In the genomic region with DNA sequence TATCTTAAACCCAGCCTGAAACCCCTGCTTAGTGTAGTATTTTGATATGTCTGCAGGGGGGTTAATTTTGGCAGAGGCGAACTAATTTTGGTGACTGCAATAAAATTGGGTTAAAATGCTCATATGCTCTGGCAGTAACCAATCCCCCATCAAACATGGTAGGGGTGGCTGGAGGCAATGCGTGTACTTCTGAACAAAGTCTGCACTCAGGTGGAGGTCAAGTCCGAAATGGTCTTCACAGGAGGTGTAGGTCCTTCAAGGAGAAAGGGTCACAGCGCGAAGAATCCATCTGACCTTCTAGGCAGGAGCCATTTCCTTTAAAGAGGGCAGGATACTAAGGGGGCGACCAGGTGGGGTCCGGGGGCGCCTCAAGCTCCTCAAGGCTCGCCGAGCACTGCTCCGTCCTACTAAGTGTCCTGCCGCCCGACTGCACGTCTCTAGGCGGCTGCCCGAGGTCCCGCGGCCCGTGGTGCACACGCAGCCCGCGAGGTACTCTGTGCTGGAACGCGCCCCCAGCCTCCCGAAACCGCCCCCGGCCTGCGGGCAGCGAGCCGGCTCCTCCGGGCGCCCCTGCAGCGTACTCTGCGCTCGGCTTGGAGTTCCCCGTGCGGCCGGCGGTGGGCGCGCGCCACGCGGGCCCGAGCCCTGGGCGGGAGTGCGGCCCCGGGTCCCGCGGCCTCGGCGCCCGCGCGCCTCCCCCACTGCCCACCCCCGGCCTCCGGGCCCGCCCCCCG, we compare ENCODE assay signal across 8 cellular contexts. TPM values are rescaled to one million over a fixed set of nuclear protein-coding genes. Genes with fewer than 3 reads are reported as not detected.
DNase-seq lines count a peak whose midpoint lies in the region; ATAC-seq and FAIRE-seq lines count a peak whose summit lies in the region.

No MANE protein-coding gene starts in this region.

- ATAC-seq in activated T-cell treated with anti-CD3 and anti-CD28 coated beads, Interleukin-2, amount 50 U/mL, for 72 hours (replicated peaks in 1 of 2): peak; percentile 68 to 71
- ATAC-seq in Right ventricle myocardium superior (ENCODE audit: poor library complexity): peak; percentile 69

- FAIRE-seq in RCC 7860 (lab: Jason Lieb, UNC): no peak

- intact Hi-C loops in Right ventricle myocardium superior (cut with DNase I) (loop anchor here (5.0 kb wide), 3 partner anchors 160 to 410 kb away; no protein-coding TSS in a partner anchor), posterior vena cava (cut with DNase I) (loop anchor here (2.0 to 10.0 kb wide), 6 partner anchors 155 to 510 kb away; a partner anchor contains a TSS)

- peaks cover 38% of the 10 kb centered on the region for H3K4me1 Mint-ChIP-seq in activated T-cell treated with anti-CD3 and anti-CD28 coated beads, Interleukin-2, amount 50 U/mL, for 72 hours (ENCODE audit: low read depth)

- H3K27ac Mint-ChIP-seq in activated T-cell treated with anti-CD3 and anti-CD28 coated beads, Interleukin-2, amount 50 U/mL, for 72 hours: no peak overlapping the region

- no peaks in the 10 kb centered on the region for H3K9me3 Mint-ChIP-seq in activated T-cell treated with anti-CD3 and anti-CD28 coated beads, Interleukin-2, amount 50 U/mL, for 72 hours

- DNase-seq in SIG-M5 treated with dmso at 0.1 percent for 504 hours (lab: John Stamatoyannopoulos, UW; ENCODE audit: unreplicated experiment) (peak; percentile 6), SIG-M5 (lab: John Stamatoyannopoulos, UW) (no peak), NCI-H2227 (lab: John Stamatoyannopoulos, UW; ENCODE audit: unreplicated experiment) (peak; percentile 71), Right ventricle myocardium superior (peak; percentile 69), posterior vena cava (ENCODE audit: low spot score) (peak; percentile 88), T1000 (lab: John Stamatoyannopoulos, UW) (no peak), RCC 7860 (ENCODE audit: low spot score) (no peak)
- DNase-seq in activated T-cell treated with anti-CD3 and anti-CD28 coated beads, Interleukin-2, amount 50 U/mL, for 72 hours: peak; percentile 70 to 71

- H3K27me3 Mint-ChIP-seq in activated T-cell treated with anti-CD3 and anti-CD28 coated beads, Interleukin-2, amount 50 U/mL, for 72 hours (ENCODE audit: low read depth): peaks cover 40% of the 10 kb centered on the region

- H3K36me3 Mint-ChIP-seq in activated T-cell treated with anti-CD3 and anti-CD28 coated beads, Interleukin-2, amount 50 U/mL, for 72 hours (ENCODE audit: insufficient read depth in 2 of 2): peaks cover 1 to 3% of the 10 kb centered on the region in 2 donors

- H3K4me3 Mint-ChIP-seq in activated T-cell treated with anti-CD3 and anti-CD28 coated beads, Interleukin-2, amount 50 U/mL, for 72 hours: peak overlapping the region; percentile 78 to 85

RNA-seq across cellular contexts. Expression of a gene that starts 1.7 kb away (rescaled TPM):
- total RNA-seq in activated T-cell treated with anti-CD3 and anti-CD28 coated beads, Interleukin-2, amount 50 U/mL, for 72 hours: 10 to 100 TPM; 46.0 to 47.2 TPM
- 29.3 TPM for total RNA-seq in Right ventricle myocardium superior
- total RNA-seq in posterior vena cava: 10 to 100 TPM; 52.3 to 74.8 TPM

Comparison
In these comparisons a context has a peak if more than half of its experiments do, and no peak if none do; other contexts are left out.
1. DNase-seq: peak in SIG-M5 treated with dmso at 0.1 percent for 504 hours (single experiment), NCI-H2227 (single experiment), activated T-cell treated with anti-CD3 and anti-CD28 coated beads, Interleukin-2, amount 50 U/mL, for 72 hours (2 of 2), Right ventricle myocardium superior (single experiment) and posterior vena cava (single experiment); none in SIG-M5 (single experiment), T1000 (single experiment) and RCC 7860 (single experiment).